Comparison of ENCODE assay signal across 16 cellular contexts in genomic region chr1:3378411-3379208, GRCh38.
DNase-seq lines count a peak whose midpoint lies in the region; ATAC-seq and TF ChIP-seq lines count a peak whose summit lies in the region.
"Had no signal": no experiment of that assay in that cellular context is flagged by ENCODE, and none has a peak within 500 bp of the region (broad histone marks: within the 10 kb centered on the region; RNA-seq: fewer than 3 reads in every experiment).

No MANE protein-coding gene starts in this region.

- H3K27me3 Mint-ChIP-seq in activated CD4-positive, alpha-beta T cell treated with anti-CD3 and anti-CD28 coated beads, Interleukin-2, amount 10 ng/mL, durations not matched to agents 24 days and 14 days: no peaks in the 10 kb centered on the region

- CTCF ChIA-PET in HEK293 (lab: Yijun Ruan, JAX): no interaction called here

- no peak overlapping the region for H3K4me3 ChIP-seq in HEK293 (ENCODE audit: low read depth, low read length)
- no peak overlapping the region for H3K4me3 ChIP-seq in ascending aorta
- no peak overlapping the region for H3K4me3 ChIP-seq in aorta (ENCODE audit: low read length in 2 of 2)
- H3K4me3 ChIP-seq: A549, GM23338 had no signal

- intact Hi-C loops in ascending aorta (cut with DNase I): no loop called here
- intact Hi-C loops in activated CD4-positive, alpha-beta T cell treated with anti-CD3 and anti-CD28 coated beads, Interleukin-2, amount 10 ng/mL, durations not matched to agents 24 days and 14 days (cut with micrococcal nuclease): no loop called here
- intact Hi-C loops in aorta (cut with DNase I): no loop called here

- H3K9me3 ChIP-seq in HEK293 (ENCODE audit: control insufficient read depth, insufficient read depth, low read depth, low read length): no peaks in the 10 kb centered on the region
- no peaks in the 10 kb centered on the region for H3K9me3 ChIP-seq in ascending aorta
- H3K9me3 ChIP-seq in aorta (ENCODE audit: control insufficient read depth, low read length): no peaks in the 10 kb centered on the region
- H3K9me3 ChIP-seq: A549, BE2C had no signal

- H3K27ac ChIP-seq in HEK293 (ENCODE audit: extremely low read depth, low read depth, low read length): no peak overlapping the region
- peak overlapping the region; percentile 55 to 67 for H3K27ac ChIP-seq in ascending aorta
- H3K27ac ChIP-seq in aorta (ENCODE audit: low read depth in 1 of 2, low read length in 2 of 2): no peak overlapping the region
- H3K27ac ChIP-seq: A549, C4-2B had no signal

- DNase-seq in NAMALWA (ENCODE audit: low spot score) (peak; percentile 12), ascending aorta (ENCODE audit: low spot score in 2 of 2) (no peak), putamen (ENCODE audit: low spot score) (no peak), aorta (no peak)
- DNase-seq in stimulated activated effector memory CD8-positive, alpha-beta T cell treated with anti-CD3 and anti-CD28 coated beads, Interleukin-12 subunit alpha, Interleukin-12 subunit beta, amount 100 ng/mL, for 72 hours (ENCODE audit: low spot score in 2 of 2): no peak
- no peak for DNase-seq in activated CD4-positive, alpha-beta T cell treated with anti-CD3 and anti-CD28 coated beads, Interleukin-2, amount 10 ng/mL, durations not matched to agents 24 days and 14 days
- DNase-seq: BE2C; CD4-positive, alpha-beta memory T cell; DND-41; GDM1; H9; IMR-90 had no signal

- TF ChIP-seq CTCF in HEK293 (tag by site-specific recombination; IDR thresholded peaks at IDR 0.05): no peak
- TF ChIP-seq CTCF in ascending aorta (IDR thresholded peaks at IDR 0.05): no peak

- no peaks in the 10 kb centered on the region for H3K27me3 ChIP-seq in ascending aorta
- no peaks in the 10 kb centered on the region for H3K27me3 ChIP-seq in aorta (ENCODE audit: control insufficient read depth in 1 of 2, insufficient read depth in 2 of 2, low read length in 1 of 2)

- POLR2A ChIA-PET in HEK293 (lab: Yijun Ruan, JAX): no interaction called here

- H3K9me3 Mint-ChIP-seq in stimulated activated effector memory CD8-positive, alpha-beta T cell treated with anti-CD3 and anti-CD28 coated beads, Interleukin-12 subunit alpha, Interleukin-12 subunit beta, amount 100 ng/mL, for 72 hours: no peaks in the 10 kb centered on the region
- no peaks in the 10 kb centered on the region for H3K9me3 Mint-ChIP-seq in activated CD4-positive, alpha-beta T cell treated with anti-CD3 and anti-CD28 coated beads, Interleukin-2, amount 10 ng/mL, durations not matched to agents 24 days and 14 days
- H3K9me3 Mint-ChIP-seq: CD4-positive, alpha-beta memory T cell; GM23338; H9 had no signal

- ATAC-seq in stimulated activated effector memory CD8-positive, alpha-beta T cell treated with anti-CD3 and anti-CD28 coated beads, Interleukin-12 subunit alpha, Interleukin-12 subunit beta, amount 100 ng/mL, for 72 hours: peak; percentile 20
- no peak for ATAC-seq in aorta (ENCODE audit: low FRiP score)

- 85% methylated on average over 15 to 17 of the region's 17 CpGs for WGBS in aorta, 2 donors

- H3K4me3 Mint-ChIP-seq in stimulated activated effector memory CD8-positive, alpha-beta T cell treated with anti-CD3 and anti-CD28 coated beads, Interleukin-12 subunit alpha, Interleukin-12 subunit beta, amount 100 ng/mL, for 72 hours: no peak overlapping the region
- H3K4me3 Mint-ChIP-seq in activated CD4-positive, alpha-beta T cell treated with anti-CD3 and anti-CD28 coated beads, Interleukin-2, amount 10 ng/mL, durations not matched to agents 24 days and 14 days: no peak overlapping the region
- H3K4me3 Mint-ChIP-seq: CD4-positive, alpha-beta memory T cell; GM23338; H9 had no signal

- H3K36me3 Mint-ChIP-seq in stimulated activated effector memory CD8-positive, alpha-beta T cell treated with anti-CD3 and anti-CD28 coated beads, Interleukin-12 subunit alpha, Interleukin-12 subunit beta, amount 100 ng/mL, for 72 hours: no peaks in the 10 kb centered on the region
- no peaks in the 10 kb centered on the region for H3K36me3 Mint-ChIP-seq in activated CD4-positive, alpha-beta T cell treated with anti-CD3 and anti-CD28 coated beads, Interleukin-2, amount 10 ng/mL, durations not matched to agents 24 days and 14 days (ENCODE audit: low read depth)
- H3K36me3 Mint-ChIP-seq: CD4-positive, alpha-beta memory T cell had no signal

- peaks cover 12% of the 10 kb centered on the region for H3K4me1 Mint-ChIP-seq in stimulated activated effector memory CD8-positive, alpha-beta T cell treated with anti-CD3 and anti-CD28 coated beads, Interleukin-12 subunit alpha, Interleukin-12 subunit beta, amount 100 ng/mL, for 72 hours
- H3K4me1 Mint-ChIP-seq in activated CD4-positive, alpha-beta T cell treated with anti-CD3 and anti-CD28 coated beads, Interleukin-2, amount 10 ng/mL, durations not matched to agents 24 days and 14 days: no peaks in the 10 kb centered on the region
- H3K4me1 Mint-ChIP-seq: GM23338, H9 had no signal

- no peaks in the 10 kb centered on the region; the same call in 1 of the 2 replicates for H3K4me1 ChIP-seq in HEK293 (ENCODE audit: control insufficient read depth, insufficient read depth, low read length)
- H3K4me1 ChIP-seq in ascending aorta: peaks cover 8 to 31% of the 10 kb centered on the region in 2 donors
- H3K4me1 ChIP-seq in aorta (ENCODE audit: control insufficient read depth in 1 of 2, insufficient read depth in 2 of 2, low read length in 2 of 2): no peaks in the 10 kb centered on the region
- H3K4me1 ChIP-seq: A549, BE2C had no signal

- H3K36me3 ChIP-seq in HEK293 (ENCODE audit: control insufficient read depth in 2 of 2, insufficient read depth in 1 of 2, low read length in 2 of 2): no peaks in the 10 kb centered on the region
- no peaks in the 10 kb centered on the region for H3K36me3 ChIP-seq in ascending aorta
- no peaks in the 10 kb centered on the region for H3K36me3 ChIP-seq in aorta (ENCODE audit: control insufficient read depth in 1 of 2, insufficient read depth in 2 of 2, low read length in 1 of 2)
- H3K36me3 ChIP-seq: BE2C had no signal

- H3K27ac Mint-ChIP-seq in stimulated activated effector memory CD8-positive, alpha-beta T cell treated with anti-CD3 and anti-CD28 coated beads, Interleukin-12 subunit alpha, Interleukin-12 subunit beta, amount 100 ng/mL, for 72 hours: no peak overlapping the region
- no peak overlapping the region for H3K27ac Mint-ChIP-seq in activated CD4-positive, alpha-beta T cell treated with anti-CD3 and anti-CD28 coated beads, Interleukin-2, amount 10 ng/mL, durations not matched to agents 24 days and 14 days
- H3K27ac Mint-ChIP-seq: CD4-positive, alpha-beta memory T cell; GM23338 had no signal

TF ChIP-seq in HEK293, 187 proteins besides CTCF, POLR2A, EP300 and RAD21:
- TF ChIP-seq ZNF394 (tag by site-specific recombination; IDR thresholded peaks at IDR 0.05; ENCODE audit: borderline replicate concordance): no peak
- TF ChIP-seq KLF17 (tag by site-specific recombination; IDR thresholded peaks at IDR 0.05): peak; percentile 22; the same call in 1 of the 2 replicates
- TF ChIP-seq KLF1 (tag by site-specific recombination; IDR thresholded peaks at IDR 0.05): 0 out of 2 replicates have a peak, but pooled peaks have one; percentile 35
- no peak for TF ChIP-seq SP2 (tag by site-specific recombination; IDR thresholded peaks at IDR 0.05)
- TF ChIP-seq GLIS2 (tag by site-specific recombination; IDR thresholded peaks at IDR 0.05): peak; percentile 63
TF ChIP-seq in HEK293: peak in this region for 3.

Comparison
In these comparisons a context has a peak if more than half of its experiments do, and no peak if none do; other contexts are left out.
1. H3K27ac ChIP-seq: peak in ascending aorta (2 of 2); none in HEK293 (single experiment) and aorta (0 of 2).